In the genomic region with DNA sequence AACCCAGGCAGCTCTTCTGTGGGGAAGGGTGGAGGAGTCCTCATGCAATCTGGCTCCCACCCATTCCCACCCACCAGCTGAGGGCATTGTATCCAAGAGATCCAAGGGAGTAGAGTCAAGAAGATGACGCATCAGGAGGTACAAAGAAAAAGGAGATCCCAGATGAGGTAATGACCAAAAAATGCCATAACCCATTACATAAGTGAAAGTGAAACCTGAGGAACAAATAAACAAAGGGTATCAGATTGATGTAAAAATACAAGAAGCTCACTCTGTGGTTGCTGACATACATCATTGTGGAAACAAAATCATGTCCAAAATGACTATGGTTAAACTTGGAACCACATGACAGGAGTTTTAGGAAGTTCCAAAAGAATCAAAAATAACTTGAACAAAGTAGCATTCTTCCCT, we compare ENCODE assay signal across 14 cellular contexts. TPM values are rescaled to one million over a fixed set of nuclear protein-coding genes. Genes with fewer than 3 reads are reported as not detected.
DNase-seq lines count a peak whose midpoint lies in the region; ATAC-seq and TF ChIP-seq lines count a peak whose summit lies in the region.
"Had no signal": no experiment of that assay in that cellular context is flagged by ENCODE, and none has a peak within 500 bp of the region (broad histone marks: within the 10 kb centered on the region; RNA-seq: fewer than 3 reads in every experiment).

No MANE protein-coding gene starts in this region.

- no peak overlapping the region for H3K4me3 ChIP-seq in right atrium auricular region
- H3K4me3 ChIP-seq: vagina had no signal

- H3K27ac Mint-ChIP-seq in activated T-helper 1 cell treated with anti-CD3 and anti-CD28 coated beads, Interleukin-12 subunit alpha, Interleukin-12 subunit beta, Interleukin-2, Interleukin-4 antibody, amounts not matched to agents 30 ng/mL and 10 ng/mL and 1 ng/mL, durations not matched to agents 14 hours and 24 hours and 36 hours = peak overlapping the region; percentile 18
- H3K27ac Mint-ChIP-seq: activated naive CD4-positive, alpha-beta T cell treated with anti-CD3 and anti-CD28 coated beads, Interleukin-2, amount 50 U/mL, for 72 hours; CD4-positive, alpha-beta memory T cell; effector memory CD8-positive, alpha-beta T cell had no signal

- no peaks in the 10 kb centered on the region for H3K27me3 ChIP-seq in foreskin keratinocyte
- no peaks in the 10 kb centered on the region for H3K27me3 ChIP-seq in right atrium auricular region
- H3K27me3 ChIP-seq: vagina had no signal

- DNase-seq in AG09319 (ENCODE audit: extremely low read depth, low read depth) (peak; percentile 60), HS-5 (ENCODE audit: low read depth) (peak; percentile 82), foreskin keratinocyte (peak; percentile 57 to 79), right atrium auricular region (ENCODE audit: low spot score) (no peak), cerebellar cortex (ENCODE audit: low spot score) (no peak)
- DNase-seq in activated T-helper 1 cell treated with anti-CD3 and anti-CD28 coated beads, Interleukin-12 subunit alpha, Interleukin-12 subunit beta, Interleukin-2, Interleukin-4 antibody, amounts not matched to agents 30 ng/mL and 10 ng/mL and 1 ng/mL, durations not matched to agents 14 hours and 24 hours and 36 hours (ENCODE audit: low spot score) = no peak
- DNase-seq: activated CD4-positive, alpha-beta T cell treated with anti-CD3 and anti-CD28 coated beads, Interleukin-2, amount 50 U/mL, for 4 hours; CD4-positive, alpha-beta memory T cell; effector memory CD8-positive, alpha-beta T cell; NCI-H69 had no signal

- H3K36me3 Mint-ChIP-seq in activated T-helper 1 cell treated with anti-CD3 and anti-CD28 coated beads, Interleukin-12 subunit alpha, Interleukin-12 subunit beta, Interleukin-2, Interleukin-4 antibody, amounts not matched to agents 30 ng/mL and 10 ng/mL and 1 ng/mL, durations not matched to agents 14 hours and 24 hours and 36 hours (ENCODE audit: low read depth) = peaks cover 15% of the 10 kb centered on the region

- no peak overlapping the region for H3K4me3 Mint-ChIP-seq in activated T-helper 1 cell treated with anti-CD3 and anti-CD28 coated beads, Interleukin-12 subunit alpha, Interleukin-12 subunit beta, Interleukin-2, Interleukin-4 antibody, amounts not matched to agents 30 ng/mL and 10 ng/mL and 1 ng/mL, durations not matched to agents 14 hours and 24 hours and 36 hours
- H3K4me3 Mint-ChIP-seq: CD4-positive, alpha-beta memory T cell; effector memory CD8-positive, alpha-beta T cell had no signal

- peaks cover 3 to 21% of the 10 kb centered on the region in 2 donors for H3K9me3 ChIP-seq in right atrium auricular region

- H3K27ac ChIP-seq in foreskin keratinocyte (no peak overlapping the region), right atrium auricular region (no peak overlapping the region)
- H3K27ac ChIP-seq: vagina had no signal

- H3K4me1 ChIP-seq in foreskin keratinocyte = no peaks in the 10 kb centered on the region
- H3K4me1 ChIP-seq in right atrium auricular region = no peaks in the 10 kb centered on the region
- H3K4me1 ChIP-seq: vagina had no signal

- H3K4me1 Mint-ChIP-seq in activated T-helper 1 cell treated with anti-CD3 and anti-CD28 coated beads, Interleukin-12 subunit alpha, Interleukin-12 subunit beta, Interleukin-2, Interleukin-4 antibody, amounts not matched to agents 30 ng/mL and 10 ng/mL and 1 ng/mL, durations not matched to agents 14 hours and 24 hours and 36 hours (ENCODE audit: low read depth) = peaks cover 15% of the 10 kb centered on the region

- H3K36me3 ChIP-seq in right atrium auricular region = peaks cover 6% of the 10 kb centered on the region
- H3K36me3 ChIP-seq: vagina had no signal

- ATAC-seq in foreskin keratinocyte = peak; percentile 62
- no peak for ATAC-seq in HG02938 (IDR thresholded peaks at IDR 0.05; ENCODE audit: unreplicated experiment)
- ATAC-seq in HG03457 (IDR thresholded peaks at IDR 0.05; ENCODE audit: unreplicated experiment) = no peak
- ATAC-seq: effector memory CD8-positive, alpha-beta T cell had no signal

- no peak for TF ChIP-seq CTCF in AG09319 (IDR thresholded peaks at IDR 0.05; ENCODE audit: low read depth, low read length)
- TF ChIP-seq CTCF in foreskin keratinocyte (conservative IDR thresholded peaks at IDR 0.05) = no peak
- TF ChIP-seq CTCF in right atrium auricular region (IDR thresholded peaks at IDR 0.05) = no peak

- H3K9me3 Mint-ChIP-seq in activated T-helper 1 cell treated with anti-CD3 and anti-CD28 coated beads, Interleukin-12 subunit alpha, Interleukin-12 subunit beta, Interleukin-2, Interleukin-4 antibody, amounts not matched to agents 30 ng/mL and 10 ng/mL and 1 ng/mL, durations not matched to agents 14 hours and 24 hours and 36 hours = peaks cover 25% of the 10 kb centered on the region

- intact Hi-C loops in activated T-helper 1 cell treated with anti-CD3 and anti-CD28 coated beads, Interleukin-12 subunit alpha, Interleukin-12 subunit beta, Interleukin-2, Interleukin-4 antibody, amounts not matched to agents 30 ng/mL and 10 ng/mL and 1 ng/mL, durations not matched to agents 14 hours and 24 hours and 36 hours (cut with micrococcal nuclease) = loop anchor here (1.0 kb wide), 3 partner anchors 37 to 347 kb away; partner anchors contain the start of genes BCL10 and ZNHIT6

- H3K27me3 Mint-ChIP-seq in activated T-helper 1 cell treated with anti-CD3 and anti-CD28 coated beads, Interleukin-12 subunit alpha, Interleukin-12 subunit beta, Interleukin-2, Interleukin-4 antibody, amounts not matched to agents 30 ng/mL and 10 ng/mL and 1 ng/mL, durations not matched to agents 14 hours and 24 hours and 36 hours (ENCODE audit: insufficient read depth) = no peaks in the 10 kb centered on the region
- H3K27me3 Mint-ChIP-seq: CD4-positive, alpha-beta memory T cell; effector memory CD8-positive, alpha-beta T cell had no signal

RNA-seq across cellular contexts. Expression of gene CCN1, which starts 42.5 kb away (rescaled TPM):
- total RNA-seq in activated T-helper 1 cell treated with anti-CD3 and anti-CD28 coated beads, Interleukin-12 subunit alpha, Interleukin-12 subunit beta, Interleukin-2, Interleukin-4 antibody, amounts not matched to agents 30 ng/mL and 10 ng/mL and 1 ng/mL, durations not matched to agents 14 hours and 24 hours and 36 hours = 0.27 and 0.36 TPM in 2 replicates
- 162 and 169 TPM in 2 replicates for total RNA-seq in foreskin keratinocyte
- polyA plus RNA-seq in foreskin keratinocyte = 223 and 246 TPM in 2 replicates
- 100 to 1,000 TPM in 1 of 2 donors, 10 to 100 TPM in 1; 41.8 to 156 TPM for total RNA-seq in right atrium auricular region
- total RNA-seq: activated naive CD4-positive, alpha-beta T cell treated with anti-CD3 and anti-CD28 coated beads, Interleukin-2, amount 50 U/mL, for 72 hours; CD4-positive, alpha-beta memory T cell had no signal
- polyA plus RNA-seq: CD4-positive, alpha-beta memory T cell had no signal

Comparison
In these comparisons a context has a peak if more than half of its experiments do, and no peak if none do; other contexts are left out.
1. DNase-seq: peak in AG09319 (single experiment), HS-5 (single experiment) and foreskin keratinocyte (2 of 2); none in activated T-helper 1 cell treated with anti-CD3 and anti-CD28 coated beads, Interleukin-12 subunit alpha, Interleukin-12 subunit beta, Interleukin-2, Interleukin-4 antibody, amounts not matched to agents 30 ng/mL and 10 ng/mL and 1 ng/mL, durations not matched to agents 14 hours and 24 hours and 36 hours (single experiment), right atrium auricular region (single experiment) and cerebellar cortex (single experiment).
2. RNA of gene CCN1, which starts 42.5 kb away (total RNA-seq): 162 to 169 TPM in foreskin keratinocyte and 41.8 to 156 TPM in right atrium auricular region; 0.27 to 0.36 TPM in activated T-helper 1 cell treated with anti-CD3 and anti-CD28 coated beads, Interleukin-12 subunit alpha, Interleukin-12 subunit beta, Interleukin-2, Interleukin-4 antibody, amounts not matched to agents 30 ng/mL and 10 ng/mL and 1 ng/mL, durations not matched to agents 14 hours and 24 hours and 36 hours; every median in the first group is over 10 times any median in the second.